8 cellular contexts compared by ENCODE assay signal in genomic region chr11:72080326-72081183, GRCh38. TPM values are rescaled to one million over a fixed set of nuclear protein-coding genes. Genes with fewer than 3 reads are reported as not detected.
A peak's percentile ranks its signal among the peaks of the same experiment; 100 is the strongest.
DNase-seq lines count a peak whose midpoint lies in the region; ATAC-seq and TF ChIP-seq lines count a peak whose summit lies in the region.

TSS of gene LRRC51 (plus strand) at chr11:72080850. CDS start at chr11:72089084, 8,234 bp downstream.
TSS of gene NUMA1 (minus strand) at chr11:72080542. CDS start at chr11:72035943, 44,599 bp downstream.

- H3K4me2 ChIP-seq in skeletal muscle satellite cell (ENCODE audit: low read length) = peak within 1 kb of the TSS; percentile 98

- H3K27me3 ChIP-seq in breast epithelium (no peaks in the 10 kb centered on the region), skeletal muscle satellite cell (ENCODE audit: control insufficient read depth, insufficient read depth, low read length) (no peaks in the 10 kb centered on the region)

- DNase-seq in AG04449 (ENCODE audit: low read depth, low spot score) (peak; percentile 100), NCI-H2196 (lab: John Stamatoyannopoulos, UW; ENCODE audit: unreplicated experiment) (peak; percentile 100), breast epithelium (ENCODE audit: low spot score in 2 of 2) (peak; percentile 99 to 100)

- intact Hi-C loops in breast epithelium (cut with DNase I; ENCODE audit: low total_unique reads) = no loop called here

- peak within 1 kb of the TSS; percentile 71 for H3K4me3 ChIP-seq in AG04449 (ENCODE audit: low read depth, low read length)
- H3K4me3 ChIP-seq in breast epithelium = peak within 1 kb of the TSS; percentile 75 to 82 (median 75)
- H3K4me3 ChIP-seq in iPS-18c (ENCODE audit: insufficient read depth, low read depth, low read length) = peak within 1 kb of the TSS; percentile 83
- peak within 1 kb of the TSS; percentile 91 for H3K4me3 ChIP-seq in skeletal muscle satellite cell (ENCODE audit: low read length)

- peak; percentile 56 for TF ChIP-seq POLR2A in breast epithelium (IDR thresholded peaks at IDR 0.05)

- H3K4me1 ChIP-seq in breast epithelium (peaks cover 0 to 4% of the 10 kb centered on the region in 2 donors), skeletal muscle satellite cell (ENCODE audit: control insufficient read depth, insufficient read depth, low read length) (peaks cover 11% of the 10 kb centered on the region)

- TF ChIP-seq CTCF in AG04449 (IDR thresholded peaks at IDR 0.05; ENCODE audit: insufficient read depth, low read length, missing control alignments) (no peak), VCaP (conservative IDR thresholded peaks at IDR 0.05) (no peak), breast epithelium (IDR thresholded peaks at IDR 0.05) (peak in 1 of 3 donors; percentile 12)

- H3K27ac ChIP-seq in VCaP = peak within 1 kb of the TSS; percentile 93
- H3K27ac ChIP-seq in breast epithelium = peak within 1 kb of the TSS; percentile 98 to 99

- H3K9me3 ChIP-seq in breast epithelium = no peaks in the 10 kb centered on the region
- no peaks in the 10 kb centered on the region for H3K9me3 ChIP-seq in iPS-18c (ENCODE audit: control insufficient read depth, insufficient read depth, low read length)
- H3K9me3 ChIP-seq in skeletal muscle satellite cell (replicated peaks; ENCODE audit: low read length) = no peaks in the 10 kb centered on the region

- POLR2A ChIA-PET in AG04449 (lab: Yijun Ruan, JAX) = no interaction called here

- H3K36me3 ChIP-seq in breast epithelium = no peaks in the 10 kb centered on the region
- no peaks in the 10 kb centered on the region for H3K36me3 ChIP-seq in skeletal muscle satellite cell (ENCODE audit: insufficient read depth, low read length)

- CTCF ChIA-PET in AG04449 (lab: Yijun Ruan, JAX) = interaction anchor here (1.2 to 2.3 kb wide), 3 partner anchors 11 to 103 kb away, joined by 4 to 40 read pairs (median 16); no protein-coding TSS in a partner anchor

- ATAC-seq in GM18873 (IDR thresholded peaks at IDR 0.05; ENCODE audit: low FRiP score, unreplicated experiment) (peak; percentile 94), HG03135 (IDR thresholded peaks at IDR 0.05; ENCODE audit: unreplicated experiment) (peak; percentile 94)

- H3K9ac ChIP-seq in skeletal muscle satellite cell (ENCODE audit: low read depth, low read length) = peak within 1 kb of the TSS; percentile 82

RNA-seq across cellular contexts. Expression of gene LRRC51, which starts in this region (rescaled TPM):
- total RNA-seq in breast epithelium = 100 to 1,000 TPM in 1 of 3 donors, 10 to 100 TPM in 2; 14.9 to 103 (median 17.1) TPM
- 3.0 and 6.1 TPM in 2 replicates for total RNA-seq in skeletal muscle satellite cell (2012; rRNA removed)

RNA-seq across cellular contexts. Expression of gene NUMA1, which starts in this region (rescaled TPM):
- total RNA-seq in breast epithelium = 100 to 1,000 TPM; 240 to 412 (median 283) TPM
- total RNA-seq in skeletal muscle satellite cell (2012; rRNA removed) = 77.3 and 92.8 TPM in 2 replicates

Comparison
In these comparisons a context has a peak if more than half of its experiments do, and no peak if none do; other contexts are left out.
1. Peak in every context shown above with its lines: DNase-seq, ATAC-seq, H3K4me3 ChIP-seq and H3K27ac ChIP-seq.